Comparison of ENCODE assay signal across 11 cellular contexts in genomic region chr13:35093356-35093755, GRCh38.
"Had no signal": no experiment of that assay in that cellular context is flagged by ENCODE, and none has a peak within 500 bp of the region (broad histone marks: within the 10 kb centered on the region; RNA-seq: fewer than 3 reads in every experiment).

No MANE protein-coding gene starts in this region.

- H3K9ac ChIP-seq: GM23248 had no signal

- H3K4me3 ChIP-seq: GM23248, GM23338, HAP-1 had no signal

- DNase-seq: GM23248, GOT3, H7, H9, HCEC 1CT, HFFc6 had no signal

- H3K27ac ChIP-seq: GM23248 had no signal

- FAIRE-seq: H1, H54 had no signal

- H3K36me3 ChIP-seq: HAP-1 had no signal

- ATAC-seq: GM23338, HCT116 had no signal

- H3K4me2 ChIP-seq: GM23338 had no signal
